In genomic region chr6:51753635-51754034, GRCh38 we compare ENCODE assay signal across 11 cellular contexts.
DNase-seq lines count a peak whose midpoint lies in the region; ATAC-seq and TF ChIP-seq lines count a peak whose summit lies in the region.
"Had no signal": no experiment of that assay in that cellular context is flagged by ENCODE, and none has a peak within 500 bp of the region (broad histone marks: within the 10 kb centered on the region; RNA-seq: fewer than 3 reads in every experiment).

No MANE protein-coding gene starts in this region.

- CTCF ChIA-PET in activated naive CD4-positive, alpha-beta T cell treated with anti-CD3 and anti-CD28 coated beads for 36 hours (lab: Charles Lee) = interaction anchor here (0.6 kb wide), 1 partner anchor 623 kb away, joined by 3 read pairs; no protein-coding TSS in a partner anchor
- CTCF ChIA-PET in activated naive CD4-positive, alpha-beta T cell treated with anti-CD3 and anti-CD28 coated beads, Interleukin-2, amount 10 ng/mL, durations not matched to agents 7 days and 5 days (lab: Charles Lee) = no interaction called here

- WGBS in transverse colon (ENCODE audit: low coverage in 1 of 2), 2 donors = 40% methylated on average over 6 of the region's 6 CpGs; no CpG with 5 or more reads in 1 of the 2 donors

- in situ Hi-C loops in transverse colon (cut with MboI; ENCODE audit: low pct_ligation_motif_present in 1 of 4, low pct_unique_long_range_greater_than_20kb in 1 of 4, low sequenced_read_pairs in 3 of 4) = no loop called here

- H3K27me3 Mint-ChIP-seq in activated naive CD4-positive, alpha-beta T cell treated with anti-CD3 and anti-CD28 coated beads for 36 hours (ENCODE audit: low read depth) = no peaks in the 10 kb centered on the region
- H3K27me3 Mint-ChIP-seq in activated naive CD4-positive, alpha-beta T cell treated with anti-CD3 and anti-CD28 coated beads, Interleukin-2, amount 10 ng/mL, durations not matched to agents 7 days and 5 days = no peaks in the 10 kb centered on the region
- no peaks in the 10 kb centered on the region for H3K27me3 Mint-ChIP-seq in stimulated activated naive CD8-positive, alpha-beta T cell treated with anti-CD3 and anti-CD28 coated beads, Interleukin-15, amount 100 ng/mL, for 72 hours
- H3K27me3 Mint-ChIP-seq: activated naive CD8-positive, alpha-beta T cell had no signal

- H3K36me3 Mint-ChIP-seq in activated naive CD4-positive, alpha-beta T cell treated with anti-CD3 and anti-CD28 coated beads for 36 hours (ENCODE audit: low read depth) = no peaks in the 10 kb centered on the region
- H3K36me3 Mint-ChIP-seq in activated naive CD4-positive, alpha-beta T cell treated with anti-CD3 and anti-CD28 coated beads, Interleukin-2, amount 10 ng/mL, durations not matched to agents 7 days and 5 days = no peaks in the 10 kb centered on the region
- H3K36me3 Mint-ChIP-seq: activated naive CD8-positive, alpha-beta T cell had no signal

- H3K4me3 ChIP-seq in MM.1S (ENCODE audit: low read length) (no peak overlapping the region), transverse colon (no peak overlapping the region)
- H3K4me3 ChIP-seq: BLaER1 treated with 17β-estradiol and CSF1 and Interleukin-3, amounts not matched to agents 10 nM and 100 nM had no signal

- peaks cover under 1% of the 10 kb centered on the region for H3K9me3 Mint-ChIP-seq in activated naive CD4-positive, alpha-beta T cell treated with anti-CD3 and anti-CD28 coated beads for 36 hours
- H3K9me3 Mint-ChIP-seq in activated naive CD4-positive, alpha-beta T cell treated with anti-CD3 and anti-CD28 coated beads, Interleukin-2, amount 10 ng/mL, durations not matched to agents 7 days and 5 days = no peaks in the 10 kb centered on the region
- no peaks in the 10 kb centered on the region for H3K9me3 Mint-ChIP-seq in stimulated activated naive CD8-positive, alpha-beta T cell treated with anti-CD3 and anti-CD28 coated beads, Interleukin-15, amount 100 ng/mL, for 72 hours

- TF ChIP-seq POLR2A in erythroblast (IDR thresholded peaks at IDR 0.05; ENCODE audit: low read length) = no peak
- TF ChIP-seq POLR2A in transverse colon (IDR thresholded peaks at IDR 0.05) = no peak

- TF ChIP-seq CTCF in MM.1S (IDR thresholded peaks at IDR 0.05; ENCODE audit: low read length) (peak; percentile 17), transverse colon (IDR thresholded peaks at IDR 0.05) (peak in 2 of 5 experiments; percentile 17 to 26)

- H3K9ac ChIP-seq in MM.1S (ENCODE audit: low read length) = no peak overlapping the region
- H3K9ac ChIP-seq: BLaER1 treated with 17β-estradiol and CSF1 and Interleukin-3, amounts not matched to agents 10 nM and 100 nM had no signal

- no peak overlapping the region for H3K27ac Mint-ChIP-seq in activated naive CD4-positive, alpha-beta T cell treated with anti-CD3 and anti-CD28 coated beads for 36 hours
- H3K27ac Mint-ChIP-seq in activated naive CD4-positive, alpha-beta T cell treated with anti-CD3 and anti-CD28 coated beads, Interleukin-2, amount 10 ng/mL, durations not matched to agents 7 days and 5 days = no peak overlapping the region
- no peak overlapping the region for H3K27ac Mint-ChIP-seq in stimulated activated naive CD8-positive, alpha-beta T cell treated with anti-CD3 and anti-CD28 coated beads, Interleukin-15, amount 100 ng/mL, for 72 hours
- H3K27ac Mint-ChIP-seq: activated naive CD8-positive, alpha-beta T cell had no signal

- no peak overlapping the region for H3K4me3 Mint-ChIP-seq in activated naive CD4-positive, alpha-beta T cell treated with anti-CD3 and anti-CD28 coated beads for 36 hours
- no peak overlapping the region for H3K4me3 Mint-ChIP-seq in activated naive CD4-positive, alpha-beta T cell treated with anti-CD3 and anti-CD28 coated beads, Interleukin-2, amount 10 ng/mL, durations not matched to agents 7 days and 5 days
- no peak overlapping the region for H3K4me3 Mint-ChIP-seq in stimulated activated naive CD8-positive, alpha-beta T cell treated with anti-CD3 and anti-CD28 coated beads, Interleukin-15, amount 100 ng/mL, for 72 hours
- H3K4me3 Mint-ChIP-seq: activated naive CD8-positive, alpha-beta T cell had no signal

- DNase-seq in activated naive CD4-positive, alpha-beta T cell treated with anti-CD3 and anti-CD28 coated beads for 36 hours = peak; percentile 15
- DNase-seq in activated naive CD4-positive, alpha-beta T cell (lab: John Stamatoyannopoulos, UW) = no peak
- DNase-seq in MM.1S = no peak
- peak; percentile 7 to 33 for DNase-seq in erythroblast (lab: John Stamatoyannopoulos, UW)
- DNase-seq in transverse colon = peak; percentile 8
- no peak for DNase-seq in epidermal melanocyte (ENCODE audit: insufficient read length, low spot score)
- DNase-seq in activated naive CD4-positive, alpha-beta T cell treated with anti-CD3 and anti-CD28 coated beads, Interleukin-2, amount 10 ng/mL, durations not matched to agents 7 days and 5 days = no peak
- no peak for DNase-seq in stimulated activated naive CD8-positive, alpha-beta T cell treated with anti-CD3 and anti-CD28 coated beads, Interleukin-15, amount 100 ng/mL, for 72 hours
- DNase-seq: stimulated activated CD4-positive, alpha-beta T cell treated with anti-CD3 and anti-CD28 coated beads, Interleukin-12 subunit alpha, Interleukin-12 subunit beta, amount 100 ng/mL, for 4 hours had no signal

- no peak for ATAC-seq in stimulated activated naive CD8-positive, alpha-beta T cell treated with anti-CD3 and anti-CD28 coated beads, Interleukin-15, amount 100 ng/mL, for 72 hours

- no peaks in the 10 kb centered on the region for H3K27me3 ChIP-seq in MM.1S (replicated peaks; ENCODE audit: insufficient read depth, low read length)
- no peaks in the 10 kb centered on the region for H3K27me3 ChIP-seq in transverse colon
- H3K27me3 ChIP-seq: BLaER1 treated with 17β-estradiol and CSF1 and Interleukin-3, amounts not matched to agents 10 nM and 100 nM had no signal

- H3K4me2 ChIP-seq in MM.1S (ENCODE audit: low read depth, low read length) = no peak overlapping the region
- H3K4me2 ChIP-seq: BLaER1 treated with 17β-estradiol and CSF1 and Interleukin-3, amounts not matched to agents 10 nM and 100 nM had no signal

- H3F3A ChIP-seq in MM.1S (ENCODE audit: insufficient read depth, low read length) = no peaks in the 10 kb centered on the region

- no peaks in the 10 kb centered on the region for H4K20me1 ChIP-seq in MM.1S (ENCODE audit: insufficient read depth, low read length)
- H4K20me1 ChIP-seq: BLaER1 treated with 17β-estradiol and CSF1 and Interleukin-3, amounts not matched to agents 10 nM and 100 nM had no signal

- no peak overlapping the region for H2AFZ ChIP-seq in MM.1S (ENCODE audit: low read length)

- H3K9me2 ChIP-seq in MM.1S (replicated peaks; ENCODE audit: insufficient read depth, low read length) = no peaks in the 10 kb centered on the region

- intact Hi-C loops in activated naive CD4-positive, alpha-beta T cell treated with anti-CD3 and anti-CD28 coated beads for 36 hours (cut with micrococcal nuclease) = loop anchor here (5.0 kb wide), 1 partner anchor 936 kb away; the partner anchor contains the start of gene TFAP2B
- intact Hi-C loops in transverse colon (cut with DNase I; ENCODE audit: low total_unique reads) = no loop called here

- no peak for TF ChIP-seq EP300 in transverse colon (IDR thresholded peaks at IDR 0.05; ENCODE audit: low read depth)

- H3K4me1 ChIP-seq in MM.1S (ENCODE audit: low read length) = no peaks in the 10 kb centered on the region
- no peaks in the 10 kb centered on the region for H3K4me1 ChIP-seq in transverse colon
- H3K4me1 ChIP-seq: BLaER1 treated with 17β-estradiol and CSF1 and Interleukin-3, amounts not matched to agents 10 nM and 100 nM had no signal

- H3K79me2 ChIP-seq in MM.1S (ENCODE audit: low read length) = no peaks in the 10 kb centered on the region

- no peaks in the 10 kb centered on the region for H3K4me1 Mint-ChIP-seq in activated naive CD4-positive, alpha-beta T cell treated with anti-CD3 and anti-CD28 coated beads for 36 hours (ENCODE audit: low read depth)
- H3K4me1 Mint-ChIP-seq in activated naive CD4-positive, alpha-beta T cell treated with anti-CD3 and anti-CD28 coated beads, Interleukin-2, amount 10 ng/mL, durations not matched to agents 7 days and 5 days = no peaks in the 10 kb centered on the region
- H3K4me1 Mint-ChIP-seq in stimulated activated naive CD8-positive, alpha-beta T cell treated with anti-CD3 and anti-CD28 coated beads, Interleukin-15, amount 100 ng/mL, for 72 hours = no peaks in the 10 kb centered on the region

- H3K36me3 ChIP-seq in MM.1S (replicated peaks; ENCODE audit: insufficient read depth, low read length) (no peaks in the 10 kb centered on the region), transverse colon (no peaks in the 10 kb centered on the region)
- H3K36me3 ChIP-seq: BLaER1 treated with 17β-estradiol and CSF1 and Interleukin-3, amounts not matched to agents 10 nM and 100 nM had no signal

- H3K9me3 ChIP-seq in MM.1S (replicated peaks; ENCODE audit: insufficient read depth, low read length) (no peaks in the 10 kb centered on the region), transverse colon (no peaks in the 10 kb centered on the region)
- H3K9me3 ChIP-seq: BLaER1 treated with 17β-estradiol and CSF1 and Interleukin-3, amounts not matched to agents 10 nM and 100 nM had no signal

- H3K27ac ChIP-seq in MM.1S (ENCODE audit: low read length) = no peak overlapping the region
- no peak overlapping the region for H3K27ac ChIP-seq in transverse colon
- H3K27ac ChIP-seq: BLaER1 treated with 17β-estradiol and CSF1 and Interleukin-3, amounts not matched to agents 10 nM and 100 nM had no signal

Comparison
In these comparisons a context has a peak if more than half of its experiments do, and no peak if none do; other contexts are left out.
1. DNase-seq: peak in activated naive CD4-positive, alpha-beta T cell treated with anti-CD3 and anti-CD28 coated beads for 36 hours (single experiment), erythroblast (2 of 2) and transverse colon (single experiment); none in activated naive CD4-positive, alpha-beta T cell (0 of 4), MM.1S (single experiment), epidermal melanocyte (single experiment), activated naive CD4-positive, alpha-beta T cell treated with anti-CD3 and anti-CD28 coated beads, Interleukin-2, amount 10 ng/mL, durations not matched to agents 7 days and 5 days (single experiment) and stimulated activated naive CD8-positive, alpha-beta T cell treated with anti-CD3 and anti-CD28 coated beads, Interleukin-15, amount 100 ng/mL, for 72 hours (0 of 2).